ENCODE assay signal across 26 cellular contexts in the genomic region with DNA sequence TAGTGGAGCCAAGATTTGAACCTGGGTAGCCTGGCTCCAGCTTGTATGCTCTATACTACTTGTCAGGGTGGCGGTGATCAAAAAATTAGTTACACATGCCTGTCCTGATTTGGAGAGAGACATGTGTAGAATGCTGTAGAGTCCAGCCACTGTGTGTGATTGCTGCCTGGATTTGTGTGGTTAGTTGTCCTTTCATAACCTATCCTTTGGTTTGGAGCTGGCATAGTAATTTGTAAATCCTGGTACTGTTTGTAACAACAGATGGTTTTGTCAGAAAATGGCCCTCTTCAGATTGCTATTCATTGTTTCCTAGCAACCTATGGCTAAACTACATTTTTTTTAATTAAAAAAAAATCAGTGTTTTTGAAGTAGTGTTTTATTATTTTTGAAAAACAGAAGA. TPM values are rescaled to one million over a fixed set of nuclear protein-coding genes. Genes with fewer than 3 reads are reported as not detected.
DNase-seq lines count a peak whose midpoint lies in the region; ATAC-seq and TF ChIP-seq lines count a peak whose summit lies in the region.
"Had no signal": no experiment of that assay in that cellular context is flagged by ENCODE, and none has a peak within 500 bp of the region (broad histone marks: within the 10 kb centered on the region; RNA-seq: fewer than 3 reads in every experiment).

No MANE protein-coding gene starts in this region.

- in situ Hi-C loops in GM23248 (cut with MboI), result loop anchor here (10.0 kb wide), 1 partner anchor 169 kb away; no protein-coding TSS in a partner anchor

- intact Hi-C loops in psoas muscle (cut with DNase I), result no loop called here
- intact Hi-C loops in Caco-2 (cut with micrococcal nuclease; ENCODE audit: unreplicated experiment), result no loop called here

- H3K9me2 ChIP-seq in GM23248 (ENCODE audit: insufficient read depth), result no peaks in the 10 kb centered on the region

- H3K4me3 Mint-ChIP-seq in Caco-2 (ENCODE audit: unreplicated experiment), result no peak overlapping the region
- H3K4me3 Mint-ChIP-seq: activated naive CD8-positive, alpha-beta T cell treated with anti-CD3 and anti-CD28 coated beads, Interleukin-2, amount 50 U/mL, for 24 hours; GM23338; natural killer cell; stimulated activated effector memory CD8-positive, alpha-beta T cell treated with anti-CD3 and anti-CD28 coated beads, Interleukin-12 subunit alpha, Interleukin-12 subunit beta, amount 100 ng/mL, for 72 hours had no signal

- H3K4me1 Mint-ChIP-seq in Caco-2 (ENCODE audit: low read depth, unreplicated experiment), result no peaks in the 10 kb centered on the region

- H2AFZ ChIP-seq in GM23248, result no peak overlapping the region
- H2AFZ ChIP-seq: GM23338 had no signal

- peaks cover 23 to 92% of the 10 kb centered on the region in 2 donors for H3K36me3 ChIP-seq in psoas muscle (ENCODE audit: insufficient read depth in 1 of 2, low read depth in 1 of 2)
- peaks cover 56% of the 10 kb centered on the region for H3K36me3 ChIP-seq in GM23248 (ENCODE audit: low read depth)
- H3K36me3 ChIP-seq in Caco-2 (ENCODE audit: control insufficient read depth, insufficient read depth, low read length), result peaks cover 4% of the 10 kb centered on the region

- no peak overlapping the region for H3K27ac Mint-ChIP-seq in Caco-2 (ENCODE audit: unreplicated experiment)
- H3K27ac Mint-ChIP-seq: activated naive CD8-positive, alpha-beta T cell treated with anti-CD3 and anti-CD28 coated beads, Interleukin-2, amount 50 U/mL, for 24 hours; GM23338; natural killer cell had no signal

- WGBS in psoas muscle, 3 donors, result 56 to 89% (median 59%) methylated on average over 1 of the region's 1 CpG
- WGBS in GM23248 (ENCODE audit: low coverage in 1 of 2, low lambda C conversion rate in 2 of 2, missing lambda C conversion rate in 2 of 2), 2 experiments, result 78 to 80% methylated on average over 1 of the region's 1 CpG

- H3K4me1 ChIP-seq in psoas muscle, result peaks cover 15% of the 10 kb centered on the region
- peaks cover 14% of the 10 kb centered on the region for H3K4me1 ChIP-seq in GM23248 (ENCODE audit: insufficient read depth)
- H3K4me1 ChIP-seq in Caco-2, result no peaks in the 10 kb centered on the region
- H3K4me1 ChIP-seq: BLaER1, prostate gland, SJSA1 had no signal

- H3K36me3 Mint-ChIP-seq in Caco-2 (ENCODE audit: insufficient read depth, unreplicated experiment), result peaks cover 91% of the 10 kb centered on the region

- DNase-seq in DMS53 (lab: John Stamatoyannopoulos, UW) (peak; percentile 25), DMS53 treated with DMSO at 0.1 percent for 48 hours (lab: John Stamatoyannopoulos, UW; ENCODE audit: unreplicated experiment) (no peak), NCI-H2171 treated with DMSO at 0.1 percent for 48 hours (lab: John Stamatoyannopoulos, UW) (peak; percentile 60), fibroblast of gingiva (ENCODE audit: low read depth) (peak; percentile 67), psoas muscle (no peak), NCI-H1105 treated with DMSO at 0.1 percent for 48 hours (lab: John Stamatoyannopoulos, UW) (no peak), GM23248 (no peak), Caco-2 (no peak)
- DNase-seq: activated naive CD8-positive, alpha-beta T cell treated with anti-CD3 and anti-CD28 coated beads, Interleukin-2, amount 50 U/mL, for 24 hours; DMS 273 treated with DMSO at 0.1 percent for 48 hours; mammary epithelial cell; natural killer cell; NCI-H2081 treated with DMSO at 0.1 percent for 48 hours; NCI-H748 treated with DMSO at 0.1 percent for 48 hours; PC-3; stimulated activated CD4-positive, alpha-beta T cell treated with anti-CD3 and anti-CD28 coated beads, Interleukin-12 subunit alpha, Interleukin-12 subunit beta, amount 100 ng/mL, for 4 hours; T1000 had no signal

- peak; percentile 7 to 21 (median 15) for ATAC-seq in psoas muscle
- ATAC-seq: activated CD4-positive, CD25-positive, alpha-beta regulatory T cell treated with anti-CD3 and anti-CD28 coated beads, Interleukin-2, amount 50 U/mL, for 24 hours; activated naive CD8-positive, alpha-beta T cell treated with anti-CD3 and anti-CD28 coated beads, Interleukin-2, amount 50 U/mL, for 24 hours; GM23338; natural killer cell; PC-3; stimulated activated effector memory CD8-positive, alpha-beta T cell treated with anti-CD3 and anti-CD28 coated beads, Interleukin-12 subunit alpha, Interleukin-12 subunit beta, amount 100 ng/mL, for 72 hours had no signal

- no peaks in the 10 kb centered on the region for H4K20me1 ChIP-seq in GM23248 (ENCODE audit: insufficient read depth)

- no TSS peak for BruUV-seq in Caco-2 (replicated peaks; lab: Mats Ljungman, UMichigan)

- H3K27me3 ChIP-seq in psoas muscle (ENCODE audit: insufficient read depth in 3 of 3, low read length in 2 of 3) (no peaks in the 10 kb centered on the region), GM23248 (replicated peaks; ENCODE audit: insufficient read depth) (no peaks in the 10 kb centered on the region), Caco-2 (replicated peaks; ENCODE audit: control insufficient read depth, insufficient read depth, low read length) (no peaks in the 10 kb centered on the region)
- H3K27me3 ChIP-seq: BLaER1, cardiac muscle cell, esophagus muscularis mucosa, SJSA1 had no signal

- peaks cover 37% of the 10 kb centered on the region for H3F3A ChIP-seq in GM23248 (ENCODE audit: insufficient read depth)

- TF ChIP-seq CTCF in psoas muscle (IDR thresholded peaks at IDR 0.05) (no peak), Caco-2 (IDR thresholded peaks at IDR 0.05; ENCODE audit: insufficient read depth in 1 of 2, low read depth in 1 of 2, low read length in 1 of 2, severe bottlenecking in 1 of 2, unreplicated experiment in 1 of 2) (no peak)

- CTCF ChIA-PET in Caco-2 (lab: Charles Lee), result no interaction called here

- no peak overlapping the region for H3K4me2 ChIP-seq in GM23248 (ENCODE audit: unreplicated experiment)
- H3K4me2 ChIP-seq: BLaER1, GM23338 had no signal

- no peaks in the 10 kb centered on the region for H3K9me3 Mint-ChIP-seq in Caco-2 (ENCODE audit: unreplicated experiment)
- H3K9me3 Mint-ChIP-seq: activated naive CD8-positive, alpha-beta T cell treated with anti-CD3 and anti-CD28 coated beads, Interleukin-2, amount 50 U/mL, for 24 hours; GM23338; natural killer cell; stimulated activated effector memory CD8-positive, alpha-beta T cell treated with anti-CD3 and anti-CD28 coated beads, Interleukin-12 subunit alpha, Interleukin-12 subunit beta, amount 100 ng/mL, for 72 hours had no signal

- POLR2A ChIA-PET in Caco-2 (lab: Charles Lee), result interaction anchor here (0.6 kb wide), 1 partner anchor 1149 kb away, joined by 3 read pairs; no protein-coding TSS in a partner anchor

- H3K27ac ChIP-seq in psoas muscle, result peak overlapping the region; percentile 74
- H3K27ac ChIP-seq in GM23248, result no peak overlapping the region
- H3K27ac ChIP-seq: 22Rv1, BLaER1, cardiac muscle cell, esophagus muscularis mucosa, prostate gland, SJSA1 had no signal

- H3K9ac ChIP-seq in GM23248, result no peak overlapping the region
- H3K9ac ChIP-seq: BLaER1 had no signal

- no peaks in the 10 kb centered on the region for H3K27me3 Mint-ChIP-seq in Caco-2 (ENCODE audit: insufficient read depth, unreplicated experiment)
- H3K27me3 Mint-ChIP-seq: activated naive CD8-positive, alpha-beta T cell treated with anti-CD3 and anti-CD28 coated beads, Interleukin-2, amount 50 U/mL, for 24 hours had no signal

- no peak overlapping the region for H3K4me3 ChIP-seq in psoas muscle
- H3K4me3 ChIP-seq in GM23248, result no peak overlapping the region
- no peak overlapping the region for H3K4me3 ChIP-seq in Caco-2 (ENCODE audit: low read depth, low read length)
- H3K4me3 ChIP-seq: BLaER1, cardiac muscle cell, esophagus muscularis mucosa, GM23338, prostate gland, SJSA1 had no signal

- no peaks in the 10 kb centered on the region for H3K9me3 ChIP-seq in psoas muscle
- H3K9me3 ChIP-seq in GM23248 (ENCODE audit: low read depth), result no peaks in the 10 kb centered on the region
- no peaks in the 10 kb centered on the region for H3K9me3 ChIP-seq in Caco-2
- H3K9me3 ChIP-seq: BLaER1, esophagus muscularis mucosa, prostate gland, SJSA1 had no signal

- no peaks in the 10 kb centered on the region for H3K79me2 ChIP-seq in GM23248 (ENCODE audit: insufficient read depth)

RNA-seq across cellular contexts. Expression of gene ETV4, which starts 30.5 kb away (rescaled TPM):
- under 1 TPM; 0.21 to 0.44 (median 0.27) TPM for total RNA-seq in psoas muscle
- under 1 TPM; 0.25 to 0.34 (median 0.31) TPM for polyA plus RNA-seq in psoas muscle
- total RNA-seq in GM23248 (2014; rRNA removed; shearing (Covaris generic)), result 2.1 and 3.5 TPM in 2 replicates
- 2.6 and 2.8 TPM in 2 replicates for polyA plus RNA-seq in GM23248 (2016; fragmentation: Nextera tagmentation; extraction: Ambion mirVana)
- total RNA-seq in Caco-2 (2022), result 37.8 and 48.5 TPM in 2 replicates
- total RNA-seq: natural killer cell had no signal

RNA-seq across cellular contexts. Expression of gene DHX8, which starts 31.9 kb away (rescaled TPM):
- total RNA-seq in psoas muscle, result 10 to 100 TPM; 22.5 to 42.5 (median 27.9) TPM
- polyA plus RNA-seq in psoas muscle, result 10 to 100 TPM; 13.4 to 28.3 (median 21.7) TPM
- 27.3 and 33.1 TPM in 2 replicates for total RNA-seq in GM23248 (2014; rRNA removed; shearing (Covaris generic))
- 34.4 and 39.0 TPM in 2 replicates for polyA plus RNA-seq in GM23248 (2016; fragmentation: Nextera tagmentation; extraction: Ambion mirVana)
- 56.3 and 66.8 TPM in 2 replicates for total RNA-seq in Caco-2 (2022)

Comparison
In these comparisons a context has a peak if more than half of its experiments do, and no peak if none do; other contexts are left out.
1. DNase-seq: peak in DMS53 (single experiment), NCI-H2171 treated with DMSO at 0.1 percent for 48 hours (single experiment) and fibroblast of gingiva (single experiment); none in DMS53 treated with DMSO at 0.1 percent for 48 hours (single experiment), psoas muscle (0 of 2), NCI-H1105 treated with DMSO at 0.1 percent for 48 hours (single experiment), GM23248 (single experiment) and Caco-2 (0 of 2).